Comparison of ENCODE assay signal across 8 cellular contexts in the genomic region with DNA sequence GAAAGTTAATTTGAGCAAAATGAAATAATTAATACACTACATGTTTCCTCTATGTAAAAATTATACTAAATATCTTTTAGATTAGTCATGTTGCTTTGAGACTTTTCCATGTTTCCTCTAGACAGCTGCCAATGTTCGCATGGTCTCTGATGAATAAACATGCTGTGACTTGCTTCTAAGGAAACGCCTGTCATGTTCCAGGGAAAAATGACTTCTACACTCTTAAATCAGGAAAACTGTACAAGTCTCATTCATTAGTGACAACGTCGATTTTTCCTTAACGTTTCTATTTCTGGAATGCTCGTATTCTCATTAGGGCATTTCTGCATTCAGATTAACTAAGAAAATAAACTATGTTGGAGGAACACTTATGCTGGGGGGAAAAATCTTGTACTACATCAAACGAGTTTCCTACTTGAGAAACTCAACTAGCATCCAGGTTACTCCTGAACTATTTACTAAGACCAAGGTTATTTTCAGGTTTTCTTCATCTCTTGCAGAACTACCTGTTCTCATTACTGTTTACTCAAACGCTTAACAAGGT. TPM values are rescaled to one million over a fixed set of nuclear protein-coding genes. Genes with fewer than 3 reads are reported as not detected.
A peak's percentile ranks its signal among the peaks of the same experiment; 100 is the strongest.
DNase-seq lines count a peak whose midpoint lies in the region; ATAC-seq and TF ChIP-seq lines count a peak whose summit lies in the region.

No MANE protein-coding gene starts in this region.

- H4K20me1 ChIP-seq in SK-N-SH (ENCODE audit: insufficient read depth), result no peaks in the 10 kb centered on the region

- peak overlapping the region in 1 of 2 experiments; percentile 3; a peak in 2 of 4 replicates for H3K27ac ChIP-seq in SK-N-SH (ENCODE audit: low read depth in 2 of 2, low read length in 1 of 2)
- peak overlapping the region; percentile 95 for H3K27ac ChIP-seq in subcutaneous abdominal adipose tissue (ENCODE audit: low read depth, low read length)

- TF ChIP-seq RAD21 in SK-N-SH (IDR thresholded peaks at IDR 0.05; ENCODE audit: low read length), result no peak

- H3K9ac ChIP-seq in SK-N-SH (no peak overlapping the region), subcutaneous abdominal adipose tissue (ENCODE audit: low read length in 5 of 5) (peak overlapping the region; percentile 16 to 98 (median 95))

- peaks cover 8% of the 10 kb centered on the region; the same call in 1 of the 2 replicates for H3K79me2 ChIP-seq in SK-N-SH (ENCODE audit: insufficient read depth)

- no peaks in the 10 kb centered on the region for H3K27me3 Mint-ChIP-seq in activated B cell treated with CpG ODN at 0.5 μM for 24 hours
- H3K27me3 Mint-ChIP-seq in immature natural killer cell (ENCODE audit: low read depth in 3 of 3), result peaks cover 9 to 15% (median 10%) of the 10 kb centered on the region in 3 donors

- TF ChIP-seq EP300 in SK-N-SH (IDR thresholded peaks at IDR 0.05; ENCODE audit: borderline replicate concordance in 1 of 2, low read depth in 1 of 2, low read length in 1 of 2), result no peak

- no peaks in the 10 kb centered on the region for H3K9me3 ChIP-seq in SK-N-SH
- H3K9me3 ChIP-seq in subcutaneous abdominal adipose tissue (ENCODE audit: control insufficient read depth in 5 of 5, low read length in 5 of 5), result no peaks in the 10 kb centered on the region

- ATAC-seq in SK-N-SH treated with all-trans-retinoic acid at 6 μM for 48 hours, result no peak
- no peak for ATAC-seq in activated B cell treated with CpG ODN at 0.5 μM for 24 hours (ENCODE audit: low read depth)
- no peak for ATAC-seq in HG03095 (IDR thresholded peaks at IDR 0.05; ENCODE audit: unreplicated experiment)
- no peak for ATAC-seq in GM21723 (IDR thresholded peaks at IDR 0.05; ENCODE audit: unreplicated experiment)

- peak overlapping the region; percentile 97 for H3K4me3 Mint-ChIP-seq in activated B cell treated with CpG ODN at 0.5 μM for 24 hours
- peak overlapping the region; percentile 74 to 86 (median 79) for H3K4me3 Mint-ChIP-seq in immature natural killer cell

- no peak for TF ChIP-seq CTCF in SK-N-SH (IDR thresholded peaks at IDR 0.05)
- TF ChIP-seq CTCF in activated B cell treated with CpG ODN at 0.5 μM for 24 hours (IDR thresholded peaks at IDR 0.05), result no peak

- POLR2A ChIA-PET in SK-N-SH (lab: Yijun Ruan, JAX), result no interaction called here
- POLR2A ChIA-PET in activated B cell treated with CpG ODN at 0.5 μM for 24 hours (lab: Charles Lee), result interaction anchor here (0.7 to 4.8 kb wide), 7 partner anchors 8 to 100 kb away, joined by 3 to 93 read pairs (median 14); no protein-coding TSS in a partner anchor

- DNase-seq in SK-N-SH (no peak), activated B cell treated with CpG ODN at 0.5 μM for 24 hours (no peak), immature natural killer cell (no peak)
- no peak for DNase-seq in activated effector memory CD4-positive, alpha-beta T cell treated with anti-CD3 and anti-CD28 coated beads, Interleukin-2, amount 50 U/mL, for 16 hours

- H3K36me3 ChIP-seq in SK-N-SH (replicated peaks in 1 of 2; ENCODE audit: control insufficient read depth in 1 of 2, insufficient read depth in 2 of 2, low read length in 1 of 2) (no peaks in the 10 kb centered on the region), subcutaneous abdominal adipose tissue (ENCODE audit: control insufficient read depth in 5 of 5, insufficient read depth in 5 of 5, low read length in 5 of 5) (no peaks in the 10 kb centered on the region)

- intact Hi-C loops in activated B cell treated with CpG ODN at 0.5 μM for 24 hours (cut with micrococcal nuclease), result loop anchor here (2.0 to 5.0 kb wide), 4 partner anchors 57 to 362 kb away; partner anchors contain the start of gene SCN3A

- H3K4me1 Mint-ChIP-seq in activated B cell treated with CpG ODN at 0.5 μM for 24 hours, result peaks cover 56% of the 10 kb centered on the region
- H3K4me1 Mint-ChIP-seq in immature natural killer cell, result peaks cover 10 to 11% of the 10 kb centered on the region in 2 donors

- CTCF ChIA-PET in SK-N-SH (lab: Yijun Ruan, JAX), result interaction anchor here (2.1 to 3.3 kb wide), 4 partner anchors 9 to 103 kb away, joined by 9 to 35 read pairs (median 23); no protein-coding TSS in a partner anchor
- CTCF ChIA-PET in activated B cell treated with CpG ODN at 0.5 μM for 24 hours (lab: Charles Lee), result interaction anchor here (0.9 to 2.5 kb wide), 4 partner anchors 11 to 81 kb away, joined by 3 to 37 read pairs (median 4); no protein-coding TSS in a partner anchor

- H3K4me1 ChIP-seq in SK-N-SH (ENCODE audit: control insufficient read depth in 1 of 2, insufficient read depth in 2 of 2, low read depth in 1 of 2, low read length in 1 of 2), result peaks cover 8 to 10% of the 10 kb centered on the region in 2 experiments; a peak in 3 of 4 replicates
- peaks cover 4 to 51% (median 42%) of the 10 kb centered on the region in 5 donors for H3K4me1 ChIP-seq in subcutaneous abdominal adipose tissue (ENCODE audit: control insufficient read depth in 5 of 5, insufficient read depth in 5 of 5, low read length in 5 of 5)

- H3F3A ChIP-seq in SK-N-SH (replicated peaks; ENCODE audit: insufficient read depth), result peaks cover 10% of the 10 kb centered on the region

- no peaks in the 10 kb centered on the region for H3K9me2 ChIP-seq in SK-N-SH

- H3K27ac Mint-ChIP-seq in activated B cell treated with CpG ODN at 0.5 μM for 24 hours (peak overlapping the region; percentile 91), immature natural killer cell (no peak overlapping the region)

- H3K36me3 Mint-ChIP-seq in activated B cell treated with CpG ODN at 0.5 μM for 24 hours (ENCODE audit: low read depth) (peaks cover 16% of the 10 kb centered on the region), immature natural killer cell (no peaks in the 10 kb centered on the region)

- H3K4me3 ChIP-seq in SK-N-SH (ENCODE audit: low read depth in 2 of 2, low read length in 1 of 2) (peak overlapping the region; percentile 72 to 92; a peak in 3 of 4 replicates), subcutaneous abdominal adipose tissue (ENCODE audit: low read depth in 1 of 5, low read length in 5 of 5) (peak overlapping the region; percentile 90 to 98 (median 91))

- H3K4me2 ChIP-seq in SK-N-SH, result peak overlapping the region; percentile 93

- H3K9me3 Mint-ChIP-seq in activated B cell treated with CpG ODN at 0.5 μM for 24 hours (no peaks in the 10 kb centered on the region), immature natural killer cell (peaks cover 0 to 5% (median 0%) of the 10 kb centered on the region in 6 donors)

- H2AFZ ChIP-seq in SK-N-SH (ENCODE audit: low read depth), result no peak overlapping the region

- H3K27me3 ChIP-seq in SK-N-SH (ENCODE audit: insufficient read depth) (no peaks in the 10 kb centered on the region), subcutaneous abdominal adipose tissue (ENCODE audit: control insufficient read depth in 5 of 5, insufficient read depth in 4 of 5, low read length in 5 of 5) (no peaks in the 10 kb centered on the region)

- 60% methylated on average over 8 of the region's 8 CpGs for WGBS in SK-N-SH (ENCODE audit: low lambda C conversion rate)

TF ChIP-seq in SK-N-SH, 30 proteins besides CTCF, POLR2A, EP300 and RAD21 (continues in another document):
- TF ChIP-seq SIN3A (IDR thresholded peaks at IDR 0.05; ENCODE audit: borderline replicate concordance, low read depth, low read length) (peak; percentile 22; the same call in 1 of the 2 replicates), POLR2AphosphoS5 (IDR thresholded peaks at IDR 0.05; ENCODE audit: low read depth, low read length) (no peak), FOXM1 (IDR thresholded peaks at IDR 0.05; ENCODE audit: low read depth) (no peak), SMC3 (IDR thresholded peaks at IDR 0.05; ENCODE audit: low read depth, low read length) (no peak), MXI1 (IDR thresholded peaks at IDR 0.05; ENCODE audit: low read depth, low read length) (no peak), RCOR1 (IDR thresholded peaks at IDR 0.05; ENCODE audit: low read length) (no peak), PBX3 (IDR thresholded peaks at IDR 0.05) (peak; percentile 46), YY1 (IDR thresholded peaks at IDR 0.05; ENCODE audit: low read depth) (no peak), JUND (IDR thresholded peaks at IDR 0.05) (no peak)

TF ChIP-seq in SK-N-SH treated with all-trans-retinoic acid at 6 μM for 48 hours, 23 proteins besides CTCF, POLR2A, EP300 and RAD21:
- TF ChIP-seq SNAI2 (CRISPR knock-in tag; IDR thresholded peaks at IDR 0.05) (no peak), ZNF565 (CRISPR knock-in tag; conservative IDR thresholded peaks at IDR 0.05; ENCODE audit: low read depth) (no peak)

RNA-seq across cellular contexts. Expression of gene COBLL1, which starts 1.6 kb away (rescaled TPM):
- polyA plus RNA-seq in SK-N-SH (2012; rRNA removed) (3.1 and 4.9 TPM in 2 replicates), immature natural killer cell (1 to 10 TPM in 1 of 3 donors, under 1 TPM in 1, not detected in 1; 0.04 to 1.4 TPM)
- polyA plus RNA-seq in SK-N-SH (2012; cell fraction: cytosol; rRNA removed), result 3.3 and 3.7 TPM in 2 replicates
- polyA plus RNA-seq in SK-N-SH (2012; cell fraction: nucleus; rRNA removed), result 3.6 and 5.7 TPM in 2 replicates
- total RNA-seq in activated B cell treated with CpG ODN at 0.5 μM for 24 hours, result 182 and 222 TPM in 2 replicates
